In genomic region chr14:67856806-67857205, GRCh38 we compare ENCODE assay signal across 22 cellular contexts. TPM values are rescaled to one million over a fixed set of nuclear protein-coding genes. Genes with fewer than 3 reads are reported as not detected.
DNase-seq lines count a peak whose midpoint lies in the region; ATAC-seq and TF ChIP-seq lines count a peak whose summit lies in the region.
"Had no signal": no experiment of that assay in that cellular context is flagged by ENCODE, and none has a peak within 500 bp of the region (broad histone marks: within the 10 kb centered on the region; RNA-seq: fewer than 3 reads in every experiment).

No MANE protein-coding gene starts in this region.

- H3K4me3 Mint-ChIP-seq in effector memory CD8-positive, alpha-beta T cell: peak overlapping the region; percentile 55 to 67
- H3K4me3 Mint-ChIP-seq: activated CD8-positive, alpha-beta T cell treated with anti-CD3 and anti-CD28 coated beads for 36 hours; nephron; stimulated activated effector memory CD8-positive, alpha-beta T cell treated with anti-CD3 and anti-CD28 coated beads, Interleukin-12 subunit alpha, Interleukin-12 subunit beta, amount 100 ng/mL, for 72 hours had no signal

- H3K27me3 Mint-ChIP-seq in effector memory CD8-positive, alpha-beta T cell: no peaks in the 10 kb centered on the region
- H3K27me3 Mint-ChIP-seq: activated CD8-positive, alpha-beta T cell treated with anti-CD3 and anti-CD28 coated beads for 36 hours had no signal

- no peak overlapping the region for H3K9ac ChIP-seq in KMS-11
- H3K9ac ChIP-seq: parathyroid adenoma had no signal

- H2AFZ ChIP-seq in KMS-11 (ENCODE audit: low read depth): no peak overlapping the region
- no peak overlapping the region for H2AFZ ChIP-seq in osteoblast (ENCODE audit: low read length)
- H2AFZ ChIP-seq: parathyroid adenoma had no signal

- no peak overlapping the region for H3K27ac ChIP-seq in KMS-11
- H3K27ac ChIP-seq in osteoblast (ENCODE audit: low read depth, low read length): no peak overlapping the region
- H3K27ac ChIP-seq: gastroesophageal sphincter, HL-60, parathyroid adenoma, SK-N-MC had no signal

- peak; percentile 86 for ATAC-seq in effector memory CD8-positive, alpha-beta T cell (replicated peaks)
- ATAC-seq: activated CD8-positive, alpha-beta T cell treated with anti-CD3 and anti-CD28 coated beads for 36 hours; gastroesophageal sphincter; stimulated activated effector memory CD8-positive, alpha-beta T cell treated with anti-CD3 and anti-CD28 coated beads, Interleukin-12 subunit alpha, Interleukin-12 subunit beta, amount 100 ng/mL, for 72 hours had no signal

- no peaks in the 10 kb centered on the region for H3K9me3 Mint-ChIP-seq in effector memory CD8-positive, alpha-beta T cell
- H3K9me3 Mint-ChIP-seq: activated CD8-positive, alpha-beta T cell treated with anti-CD3 and anti-CD28 coated beads for 36 hours; nephron; stimulated activated effector memory CD8-positive, alpha-beta T cell treated with anti-CD3 and anti-CD28 coated beads, Interleukin-12 subunit alpha, Interleukin-12 subunit beta, amount 100 ng/mL, for 72 hours had no signal

- no peaks in the 10 kb centered on the region for H3K9me3 ChIP-seq in osteoblast (ENCODE audit: low read depth, low read length)
- H3K9me3 ChIP-seq: gastroesophageal sphincter had no signal

- TF ChIP-seq CTCF in KMS-11 (conservative IDR thresholded peaks at IDR 0.05; ENCODE audit: low read depth, low read length) (no peak), osteoblast (IDR thresholded peaks at IDR 0.05; ENCODE audit: extremely low read depth, low read depth, low read length) (no peak)

- peaks cover 12 to 26% of the 10 kb centered on the region in 2 donors for H3K4me1 Mint-ChIP-seq in effector memory CD8-positive, alpha-beta T cell (ENCODE audit: low read depth in 2 of 2)
- H3K4me1 Mint-ChIP-seq: nephron had no signal

- H3K36me3 Mint-ChIP-seq in effector memory CD8-positive, alpha-beta T cell (ENCODE audit: insufficient read depth): no peaks in the 10 kb centered on the region
- H3K36me3 Mint-ChIP-seq: stimulated activated effector memory CD8-positive, alpha-beta T cell treated with anti-CD3 and anti-CD28 coated beads, Interleukin-12 subunit alpha, Interleukin-12 subunit beta, amount 100 ng/mL, for 72 hours had no signal

- H4K20me1 ChIP-seq in KMS-11 (ENCODE audit: insufficient read depth) (no peaks in the 10 kb centered on the region), osteoblast (ENCODE audit: insufficient read depth, low read length) (no peaks in the 10 kb centered on the region)

- H3K4me1 ChIP-seq in KMS-11 (ENCODE audit: low read depth, poor library complexity, severe bottlenecking) (peaks cover 11% of the 10 kb centered on the region), osteoblast (ENCODE audit: insufficient read depth, low read length) (no peaks in the 10 kb centered on the region)
- H3K4me1 ChIP-seq: gastroesophageal sphincter, parathyroid adenoma had no signal

- H3K4me2 ChIP-seq in KMS-11 (peak overlapping the region; percentile 17; the same call in 1 of the 2 replicates), osteoblast (ENCODE audit: insufficient read depth, low read length) (no peak overlapping the region)

- H3K79me2 ChIP-seq in KMS-11 (ENCODE audit: insufficient read depth, low read depth): no peaks in the 10 kb centered on the region
- H3K79me2 ChIP-seq in osteoblast (ENCODE audit: insufficient read depth, low read length): no peaks in the 10 kb centered on the region
- H3K79me2 ChIP-seq: parathyroid adenoma had no signal

- H3K27me3 ChIP-seq in KMS-11 (ENCODE audit: insufficient read depth, low read depth) (no peaks in the 10 kb centered on the region), osteoblast (ENCODE audit: insufficient read depth, low read length) (no peaks in the 10 kb centered on the region)
- H3K27me3 ChIP-seq: gastroesophageal sphincter had no signal

- H3K4me3 ChIP-seq in KMS-11 (IDR thresholded peaks at IDR 0.05; ENCODE audit: insufficient read depth, low read depth, low read length): no peak overlapping the region
- H3K4me3 ChIP-seq in osteoblast (ENCODE audit: insufficient read depth, low read length): no peak overlapping the region
- H3K4me3 ChIP-seq: gastroesophageal sphincter, SK-N-MC had no signal

- no peaks in the 10 kb centered on the region for H3K36me3 ChIP-seq in KMS-11 (ENCODE audit: insufficient read depth)
- no peaks in the 10 kb centered on the region for H3K36me3 ChIP-seq in osteoblast (ENCODE audit: insufficient read depth, low read length)
- H3K36me3 ChIP-seq: gastroesophageal sphincter had no signal

- DNase-seq in AG20443 (ENCODE audit: low spot score) (peak; percentile 23), osteoblast (ENCODE audit: insufficient read length, low spot score, missing footprints) (peak; percentile 31), GDM1 (lab: John Stamatoyannopoulos, UW) (no peak), OCI-M1 (lab: John Stamatoyannopoulos, UW) (no peak), SKM-1 (lab: John Stamatoyannopoulos, UW; ENCODE audit: unreplicated experiment) (no peak)
- peak in 2 of 3 experiments; percentile 4 to 6 for DNase-seq in effector memory CD8-positive, alpha-beta T cell
- DNase-seq: activated CD4-positive, CD25-positive, alpha-beta regulatory T cell; activated CD8-positive, alpha-beta T cell treated with anti-CD3 and anti-CD28 coated beads for 36 hours; amniotic stem cell; caudate nucleus; COR-L47; EL; NCI-H1694; NCI-H82; T-helper 9 cell had no signal

- peak overlapping the region; percentile 67 to 86 for H3K27ac Mint-ChIP-seq in effector memory CD8-positive, alpha-beta T cell
- H3K27ac Mint-ChIP-seq: activated CD8-positive, alpha-beta T cell treated with anti-CD3 and anti-CD28 coated beads for 36 hours; stimulated activated effector memory CD8-positive, alpha-beta T cell treated with anti-CD3 and anti-CD28 coated beads, Interleukin-12 subunit alpha, Interleukin-12 subunit beta, amount 100 ng/mL, for 72 hours had no signal

RNA-seq across cellular contexts. Expression of gene RAD51B, which starts 37.2 kb away (rescaled TPM):
- 13.8 and 22.4 TPM in 2 replicates for total RNA-seq in osteoblast

RNA-seq across cellular contexts. Expression of gene ZFYVE26, which starts 40.4 kb away (rescaled TPM):
- 37.6 and 43.0 TPM in 2 replicates for total RNA-seq in osteoblast

Comparison
In these comparisons a context has a peak if more than half of its experiments do, and no peak if none do; other contexts are left out.
1. DNase-seq: peak in AG20443 (single experiment), effector memory CD8-positive, alpha-beta T cell (2 of 3) and osteoblast (single experiment); none in GDM1 (single experiment), OCI-M1 (single experiment) and SKM-1 (single experiment).